In genomic region chr2:157509755-157510154, GRCh38 we compare ENCODE assay signal across 1 cellular context.
TF ChIP-seq lines count a peak whose summit lies in the region.

No MANE protein-coding gene starts in this region.

TF ChIP-seq in GM23338, 12 proteins besides CTCF, POLR2A, EP300 and RAD21 (continued from another document):
- TF ChIP-seq ZNF462 (CRISPR knock-in tag; IDR thresholded peaks at IDR 0.05), result no peak
- TF ChIP-seq ZNF114 (CRISPR knock-in tag; IDR thresholded peaks at IDR 0.05), result no peak
- TF ChIP-seq ETS1 (IDR thresholded peaks at IDR 0.05), result no peak
- no peak for TF ChIP-seq JUNB (IDR thresholded peaks at IDR 0.05; ENCODE audit: unreplicated experiment)
TF ChIP-seq in GM23338: peak in this region for 0.
